ENCODE assay signal across 9 cellular contexts in the genomic region with DNA sequence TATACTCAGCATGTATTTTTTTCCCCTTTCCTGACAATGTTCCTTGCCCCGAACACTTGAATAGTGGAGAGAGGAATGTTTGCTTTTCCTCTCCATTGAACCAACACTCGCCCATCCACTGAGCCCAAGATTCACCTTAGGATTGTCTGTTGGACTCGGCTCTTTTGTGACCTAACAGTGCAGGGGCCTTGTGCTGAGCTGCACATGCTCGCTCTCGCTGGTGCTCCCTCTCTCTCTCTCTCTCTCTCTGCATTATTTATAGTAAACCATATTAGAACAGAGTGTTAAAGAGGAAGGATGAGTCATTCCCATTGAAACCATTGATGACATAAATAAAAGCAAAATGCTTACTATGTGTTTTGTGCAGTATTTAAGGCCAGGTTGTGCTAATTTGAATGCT. TPM values are rescaled to one million over a fixed set of nuclear protein-coding genes. Genes with fewer than 3 reads are reported as not detected.
DNase-seq lines count a peak whose midpoint lies in the region; ATAC-seq and TF ChIP-seq lines count a peak whose summit lies in the region.
"Had no signal": no experiment of that assay in that cellular context is flagged by ENCODE, and none has a peak within 500 bp of the region (broad histone marks: within the 10 kb centered on the region; RNA-seq: fewer than 3 reads in every experiment).

No MANE protein-coding gene starts in this region.

- ATAC-seq in activated T-helper 17 cell treated with anti-CD3 and anti-CD28 coated beads, Interleukin-2, amount 50 U/mL, for 72 hours (replicated peaks), result peak; percentile 62
- ATAC-seq in right cardiac atrium (peak; percentile 53 to 64), HG02981 (IDR thresholded peaks at IDR 0.05; ENCODE audit: unreplicated experiment) (no peak), HG02759 (IDR thresholded peaks at IDR 0.05; ENCODE audit: unreplicated experiment) (no peak)
- ATAC-seq: HCT116 had no signal

- H3K4me3 ChIP-seq in right cardiac atrium (ENCODE audit: low read length) (no peak overlapping the region), testis (no peak overlapping the region)

- peaks cover 11% of the 10 kb centered on the region for H3K36me3 Mint-ChIP-seq in activated T-helper 17 cell treated with anti-CD3 and anti-CD28 coated beads, Interleukin-2, amount 50 U/mL, for 72 hours (ENCODE audit: low read depth)

- H3K27me3 Mint-ChIP-seq in activated T-helper 17 cell treated with anti-CD3 and anti-CD28 coated beads, Interleukin-2, amount 50 U/mL, for 72 hours, result no peaks in the 10 kb centered on the region

- WGBS in right cardiac atrium, result 42% methylated on average over 5 of the region's 5 CpGs
- 61 to 65% methylated on average over 5 of the region's 5 CpGs for whole genome bisulfite sequencing in testis, 2 donors

- TF ChIP-seq POLR2A in testis (IDR thresholded peaks at IDR 0.05), result no peak

- peak overlapping the region; percentile 85 for H3K27ac ChIP-seq in right cardiac atrium (ENCODE audit: low read length)
- H3K27ac ChIP-seq in testis, result peak overlapping the region; percentile 46 to 59

- H3K27me3 ChIP-seq in right cardiac atrium (ENCODE audit: control insufficient read depth, insufficient read depth) (no peaks in the 10 kb centered on the region), testis (no peaks in the 10 kb centered on the region)

- peak; percentile 18 for DNase-seq in NK-92 treated with Interleukin-12 subunit alpha and Interleukin-12 subunit beta, amount 100 ng/mL, for 24 hours (lab: John Stamatoyannopoulos, UW)
- no peak for DNase-seq in NK-92 (lab: John Stamatoyannopoulos, UW; ENCODE audit: unreplicated experiment)
- peak in 1 of 3 donors; percentile 76 for DNase-seq in right cardiac atrium
- no peak for DNase-seq in testis
- DNase-seq in cortex of kidney (lab: John Stamatoyannopoulos, UW), result no peak

- peaks cover 35% of the 10 kb centered on the region for H3K4me1 Mint-ChIP-seq in activated T-helper 17 cell treated with anti-CD3 and anti-CD28 coated beads, Interleukin-2, amount 50 U/mL, for 72 hours

- H3K27ac Mint-ChIP-seq in activated T-helper 17 cell treated with anti-CD3 and anti-CD28 coated beads, Interleukin-2, amount 50 U/mL, for 72 hours, result peak overlapping the region; percentile 50

- TF ChIP-seq CTCF in testis (IDR thresholded peaks at IDR 0.05), result no peak

- H3K9me3 ChIP-seq in right cardiac atrium (ENCODE audit: control insufficient read depth, low read length) (no peaks in the 10 kb centered on the region), testis (no peaks in the 10 kb centered on the region)

- no peaks in the 10 kb centered on the region for H3K36me3 ChIP-seq in testis (ENCODE audit: low read depth, missing control alignments)

- no peaks in the 10 kb centered on the region for H3K9me3 Mint-ChIP-seq in activated T-helper 17 cell treated with anti-CD3 and anti-CD28 coated beads, Interleukin-2, amount 50 U/mL, for 72 hours

- peak overlapping the region; percentile 73 for H3K4me3 Mint-ChIP-seq in activated T-helper 17 cell treated with anti-CD3 and anti-CD28 coated beads, Interleukin-2, amount 50 U/mL, for 72 hours

- peaks cover 57% of the 10 kb centered on the region for H3K4me1 ChIP-seq in right cardiac atrium (ENCODE audit: control insufficient read depth, insufficient read depth, low read length)
- H3K4me1 ChIP-seq in testis, result peaks cover 38% of the 10 kb centered on the region

- intact Hi-C loops in right cardiac atrium (cut with DNase I), result no loop called here
- intact Hi-C loops in testis (cut with DNase I; ENCODE audit: low total_unique reads), result no loop called here

RNA-seq across cellular contexts. Expression of gene ZBTB16, which starts 20.7 kb away (rescaled TPM):
- total RNA-seq in activated T-helper 17 cell treated with anti-CD3 and anti-CD28 coated beads, Interleukin-2, amount 50 U/mL, for 72 hours, result 10 to 100 TPM in 1 of 2 donors, 1 to 10 TPM in 1; 6.1 to 10.6 TPM
- total RNA-seq in right cardiac atrium (10 to 100 TPM; 61.5 to 89.7 (median 79.4) TPM), testis (10 to 100 TPM; 51.5 to 88.5 TPM)
- polyA plus RNA-seq in right cardiac atrium (49.8 TPM), testis (ENCODE audit: insufficient read depth, low read depth, low replicate concordance) (11.4 TPM)

Comparison
In these comparisons a context has a peak if more than half of its experiments do, and no peak if none do; other contexts are left out.
1. ATAC-seq: peak in activated T-helper 17 cell treated with anti-CD3 and anti-CD28 coated beads, Interleukin-2, amount 50 U/mL, for 72 hours (single experiment) and right cardiac atrium (2 of 2); none in HG02981 (single experiment) and HG02759 (single experiment).
2. RNA of gene ZBTB16, which starts 20.7 kb away (total RNA-seq): 51.5 to 88.5 TPM in testis and 61.5 to 89.7 TPM in right cardiac atrium; 6.1 to 10.6 TPM in activated T-helper 17 cell treated with anti-CD3 and anti-CD28 coated beads, Interleukin-2, amount 50 U/mL, for 72 hours; every median in the first group is over 4 times any median in the second.